18 cellular contexts compared by ENCODE assay signal in genomic region chr5:3542158-3542557, GRCh38. TPM values are rescaled to one million over a fixed set of nuclear protein-coding genes. Genes with fewer than 3 reads are reported as not detected.
DNase-seq lines count a peak whose midpoint lies in the region; ATAC-seq, FAIRE-seq and TF ChIP-seq lines count a peak whose summit lies in the region.
"Had no signal": no experiment of that assay in that cellular context is flagged by ENCODE, and none has a peak within 500 bp of the region (broad histone marks: within the 10 kb centered on the region; RNA-seq: fewer than 3 reads in every experiment).

No MANE protein-coding gene starts in this region.

- no peaks in the 10 kb centered on the region for H3K27me3 ChIP-seq in breast epithelium
- H3K27me3 ChIP-seq: BLaER1 treated with 17β-estradiol and CSF1 and Interleukin-3, amounts not matched to agents 10 nM and 100 nM had no signal

- TF ChIP-seq CTCF in MCF 10A (IDR thresholded peaks at IDR 0.05; ENCODE audit: unreplicated experiment), result no peak
- TF ChIP-seq CTCF in breast epithelium (IDR thresholded peaks at IDR 0.05), result no peak

- no peaks in the 10 kb centered on the region for H3K27me3 Mint-ChIP-seq in MCF 10A (ENCODE audit: insufficient read depth, unreplicated experiment)

- no peak for FAIRE-seq in urothelium cell line (lab: Jason Lieb, UNC)

- H3K36me3 Mint-ChIP-seq in MCF 10A (ENCODE audit: insufficient read depth, unreplicated experiment), result no peaks in the 10 kb centered on the region

- no peaks in the 10 kb centered on the region for H3K36me3 ChIP-seq in breast epithelium
- H3K36me3 ChIP-seq: BLaER1 treated with 17β-estradiol and CSF1 and Interleukin-3, amounts not matched to agents 10 nM and 100 nM had no signal

- H3K9me3 Mint-ChIP-seq in MCF 10A (ENCODE audit: unreplicated experiment), result no peaks in the 10 kb centered on the region

- peaks cover 4% of the 10 kb centered on the region for H3K4me1 Mint-ChIP-seq in MCF 10A (ENCODE audit: insufficient read depth, unreplicated experiment)

- POLR2A ChIA-PET in MCF 10A (lab: Yijun Ruan, JAX), result no interaction called here

- no peak overlapping the region for H3K27ac Mint-ChIP-seq in MCF 10A (ENCODE audit: low read depth, unreplicated experiment)

- DNase-seq in MCF 10A (ENCODE audit: unreplicated experiment) (peak; percentile 73), breast epithelium (ENCODE audit: low spot score in 2 of 2) (no peak), RPMI7951 (ENCODE audit: low read depth) (peak; percentile 78), ecto neural progenitor cell (ENCODE audit: low spot score) (peak; percentile 31), urothelium cell line (ENCODE audit: low spot score) (peak; percentile 58), NCI-H526 treated with DMSO at 0.1 percent for 48 hours (lab: John Stamatoyannopoulos, UW) (no peak), SKM-1 (lab: John Stamatoyannopoulos, UW; ENCODE audit: unreplicated experiment) (no peak)
- DNase-seq: EL, HCEC 1CT, IMR-90, NCI-H1105, NCI-H1930, NCI-H510A treated with DMSO at 0.1 percent for 48 hours, Right ventricle myocardium superior had no signal

- no peaks in the 10 kb centered on the region for H3K9me3 ChIP-seq in breast epithelium

- no peak overlapping the region for H3K4me3 ChIP-seq in breast epithelium
- H3K4me3 ChIP-seq: BLaER1 treated with 17β-estradiol and CSF1 and Interleukin-3, amounts not matched to agents 10 nM and 100 nM had no signal

- H3K4me1 ChIP-seq in breast epithelium, result no peaks in the 10 kb centered on the region
- H3K4me1 ChIP-seq: BLaER1 treated with 17β-estradiol and CSF1 and Interleukin-3, amounts not matched to agents 10 nM and 100 nM had no signal

- no peak for TF ChIP-seq POLR2A in breast epithelium (IDR thresholded peaks at IDR 0.05)

- ATAC-seq in GM19455 (IDR thresholded peaks at IDR 0.05; ENCODE audit: unreplicated experiment), result no peak

- no peak overlapping the region for H3K4me3 Mint-ChIP-seq in MCF 10A (ENCODE audit: unreplicated experiment)

- CTCF ChIA-PET in MCF 10A (lab: Yijun Ruan, JAX), result no interaction called here

- intact Hi-C loops in MCF 10A (cut with micrococcal nuclease) (no loop called here), breast epithelium (cut with DNase I; ENCODE audit: low total_unique reads) (no loop called here)

- no TSS peak for BruUV-seq in MCF 10A (replicated peaks; lab: Mats Ljungman, UMichigan)

- H3K27ac ChIP-seq in breast epithelium, result no peak overlapping the region
- H3K27ac ChIP-seq: 22Rv1; BLaER1 treated with 17β-estradiol and CSF1 and Interleukin-3, amounts not matched to agents 10 nM and 100 nM had no signal

RNA-seq across cellular contexts. Expression of gene IRX1, which starts 53.5 kb away (rescaled TPM):
- total RNA-seq in MCF 10A (2022) (13.8 and 15.5 TPM in 2 replicates), breast epithelium (10 to 100 TPM; 19.7 to 49.2 (median 27.8) TPM)
- not detected in 2 replicates for total RNA-seq in RPMI7951 (2014; rRNA removed; shearing (Covaris generic))
- total RNA-seq: IMR-90, OCI-LY7 had no signal

Comparison
In these comparisons a context has a peak if more than half of its experiments do, and no peak if none do; other contexts are left out.
1. DNase-seq: peak in MCF 10A (single experiment), RPMI7951 (single experiment), ecto neural progenitor cell (single experiment) and urothelium cell line (single experiment); none in breast epithelium (0 of 2), NCI-H526 treated with DMSO at 0.1 percent for 48 hours (single experiment) and SKM-1 (single experiment).
2. RNA of gene IRX1, which starts 53.5 kb away (total RNA-seq): 19.7 to 49.2 TPM in breast epithelium and 13.8 to 15.5 TPM in MCF 10A; not detected in RPMI7951; every median in the first group is over 10 times any median in the second.